Comparison of ENCODE assay signal across 1 cellular context in genomic region chr14:23056956-23057756, GRCh38.
TF ChIP-seq lines count a peak whose summit lies in the region.

Gene CDH24 (minus strand): TSS chr14:23057520. CDS start chr14:23055733, 1,787 bp downstream.

TF ChIP-seq in K562, 482 proteins besides CTCF, POLR2A, EP300 and RAD21 (continued from another document and continues in another):
- peak; percentile 89 for TF ChIP-seq THRB (CRISPR knock-in tag; conservative IDR thresholded peaks at IDR 0.05)
- TF ChIP-seq, protein P1, sequence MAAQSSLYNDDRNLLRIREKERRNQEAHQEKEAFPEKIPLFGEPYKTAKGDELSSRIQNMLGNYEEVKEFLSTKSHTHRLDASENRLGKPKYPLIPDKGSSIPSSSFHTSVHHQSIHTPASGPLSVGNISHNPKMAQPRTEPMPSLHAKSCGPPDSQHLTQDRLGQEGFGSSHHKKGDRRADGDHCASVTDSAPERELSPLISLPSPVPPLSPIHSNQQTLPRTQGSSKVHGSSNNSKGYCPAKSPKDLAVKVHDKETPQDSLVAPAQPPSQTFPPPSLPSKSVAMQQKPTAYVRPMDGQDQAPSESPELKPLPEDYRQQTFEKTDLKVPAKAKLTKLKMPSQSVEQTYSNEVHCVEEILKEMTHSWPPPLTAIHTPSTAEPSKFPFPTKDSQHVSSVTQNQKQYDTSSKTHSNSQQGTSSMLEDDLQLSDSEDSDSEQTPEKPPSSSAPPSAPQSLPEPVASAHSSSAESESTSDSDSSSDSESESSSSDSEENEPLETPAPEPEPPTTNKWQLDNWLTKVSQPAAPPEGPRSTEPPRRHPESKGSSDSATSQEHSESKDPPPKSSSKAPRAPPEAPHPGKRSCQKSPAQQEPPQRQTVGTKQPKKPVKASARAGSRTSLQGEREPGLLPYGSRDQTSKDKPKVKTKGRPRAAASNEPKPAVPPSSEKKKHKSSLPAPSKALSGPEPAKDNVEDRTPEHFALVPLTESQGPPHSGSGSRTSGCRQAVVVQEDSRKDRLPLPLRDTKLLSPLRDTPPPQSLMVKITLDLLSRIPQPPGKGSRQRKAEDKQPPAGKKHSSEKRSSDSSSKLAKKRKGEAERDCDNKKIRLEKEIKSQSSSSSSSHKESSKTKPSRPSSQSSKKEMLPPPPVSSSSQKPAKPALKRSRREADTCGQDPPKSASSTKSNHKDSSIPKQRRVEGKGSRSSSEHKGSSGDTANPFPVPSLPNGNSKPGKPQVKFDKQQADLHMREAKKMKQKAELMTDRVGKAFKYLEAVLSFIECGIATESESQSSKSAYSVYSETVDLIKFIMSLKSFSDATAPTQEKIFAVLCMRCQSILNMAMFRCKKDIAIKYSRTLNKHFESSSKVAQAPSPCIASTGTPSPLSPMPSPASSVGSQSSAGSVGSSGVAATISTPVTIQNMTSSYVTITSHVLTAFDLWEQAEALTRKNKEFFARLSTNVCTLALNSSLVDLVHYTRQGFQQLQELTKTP (IDR thresholded peaks at IDR 0.05; ENCODE audit: low read depth in 1 of 2, partially characterized antibody in 2 of 2) = peak in 1 of 2 experiments; percentile 33
- TF ChIP-seq, protein P2, sequence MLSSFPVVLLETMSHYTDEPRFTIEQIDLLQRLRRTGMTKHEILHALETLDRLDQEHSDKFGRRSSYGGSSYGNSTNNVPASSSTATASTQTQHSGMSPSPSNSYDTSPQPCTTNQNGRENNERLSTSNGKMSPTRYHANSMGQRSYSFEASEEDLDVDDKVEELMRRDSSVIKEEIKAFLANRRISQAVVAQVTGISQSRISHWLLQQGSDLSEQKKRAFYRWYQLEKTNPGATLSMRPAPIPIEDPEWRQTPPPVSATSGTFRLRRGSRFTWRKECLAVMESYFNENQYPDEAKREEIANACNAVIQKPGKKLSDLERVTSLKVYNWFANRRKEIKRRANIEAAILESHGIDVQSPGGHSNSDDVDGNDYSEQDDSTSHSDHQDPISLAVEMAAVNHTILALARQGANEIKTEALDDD (IDR thresholded peaks at IDR 0.05) = no peak
- peak in 1 of 3 experiments; percentile 21 for TF ChIP-seq YY1 (IDR thresholded peaks at IDR 0.05; ENCODE audit: borderline replicate concordance in 1 of 3, control insufficient read depth in 1 of 3, extremely low read depth in 1 of 3, insufficient read depth in 3 of 3, insufficient read length in 1 of 3, insufficient replicate concordance in 2 of 3, low read depth in 1 of 3, low read length in 2 of 3)
- no peak for TF ChIP-seq FOXJ2 (tag; IDR thresholded peaks at IDR 0.05)
- TF ChIP-seq ATF7 (IDR thresholded peaks at IDR 0.05) = no peak
- peak; percentile 77 for TF ChIP-seq HINFP (tag; conservative IDR thresholded peaks at IDR 0.05; ENCODE audit: low read depth)
- TF ChIP-seq RCOR1 (IDR thresholded peaks at IDR 0.05; ENCODE audit: borderline replicate concordance in 1 of 2, low read depth in 2 of 2, low read length in 2 of 2) = no peak
- TF ChIP-seq GTF3C2 (IDR thresholded peaks at IDR 0.05; ENCODE audit: borderline replicate concordance, extremely low read depth, insufficient read length) = no peak
- TF ChIP-seq SMARCE1 (IDR thresholded peaks at IDR 0.05) = peak; percentile 30; the same call in 1 of the 2 replicates
- peak; percentile 9; the same call in 1 of the 2 replicates for TF ChIP-seq ARID1B (IDR thresholded peaks at IDR 0.05)
- no peak for TF ChIP-seq ZNF707 (CRISPR knock-in tag; conservative IDR thresholded peaks at IDR 0.05)
- TF ChIP-seq CXXC5 (CRISPR knock-in tag; IDR thresholded peaks at IDR 0.05) = peak; percentile 84
- no peak for TF ChIP-seq NFYB (IDR thresholded peaks at IDR 0.05; ENCODE audit: extremely low read depth, insufficient read length)
- no peak for TF ChIP-seq ZNF77 (CRISPR knock-in tag; IDR thresholded peaks at IDR 0.05)
- TF ChIP-seq SMARCA5 (IDR thresholded peaks at IDR 0.05) = 0 out of 2 replicates have a peak, but pooled peaks have one; percentile 39
- no peak for TF ChIP-seq DACH1 (IDR thresholded peaks at IDR 0.05; ENCODE audit: partially characterized antibody)
- 0 out of 2 replicates have a peak, but pooled peaks have one; percentile 35 for TF ChIP-seq POLR2AphosphoS5 (IDR thresholded peaks at IDR 0.05; ENCODE audit: control insufficient read depth, insufficient read depth, low read depth, low read length)
- TF ChIP-seq PHB (CRISPR knock-in tag; IDR thresholded peaks at IDR 0.05) = 0 out of 2 replicates have a peak, but pooled peaks have one; percentile 67
- TF ChIP-seq, protein P3, sequence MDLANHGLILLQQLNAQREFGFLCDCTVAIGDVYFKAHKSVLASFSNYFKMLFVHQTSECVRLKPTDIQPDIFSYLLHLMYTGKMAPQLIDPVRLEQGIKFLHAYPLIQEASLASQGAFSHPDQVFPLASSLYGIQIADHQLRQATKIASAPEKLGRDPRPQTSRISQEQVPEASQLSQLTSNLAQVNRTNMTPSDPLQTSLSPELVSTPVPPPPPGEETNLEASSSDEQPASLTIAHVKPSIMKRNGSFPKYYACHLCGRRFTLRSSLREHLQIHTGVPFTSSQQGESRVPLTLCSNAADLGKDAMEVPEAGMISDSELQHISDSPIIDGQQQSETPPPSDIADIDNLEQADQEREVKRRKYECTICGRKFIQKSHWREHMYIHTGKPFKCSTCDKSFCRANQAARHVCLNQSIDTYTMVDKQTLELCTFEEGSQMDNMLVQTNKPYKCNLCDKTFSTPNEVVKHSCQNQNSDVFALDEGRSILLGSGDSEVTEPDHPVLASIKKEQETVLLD (IDR thresholded peaks at IDR 0.05) = peak; percentile 80
- peak; percentile 76 for TF ChIP-seq PHB2 (IDR thresholded peaks at IDR 0.05; ENCODE audit: low read depth)
- no peak for TF ChIP-seq CREBBP (IDR thresholded peaks at IDR 0.05; ENCODE audit: low read depth, low read length)
- peak; percentile 45; the same call in 1 of the 2 replicates for TF ChIP-seq ARID2 (IDR thresholded peaks at IDR 0.05)
- TF ChIP-seq ZFP1 (CRISPR knock-in tag; IDR thresholded peaks at IDR 0.05) = no peak
- TF ChIP-seq NCOA2 (IDR thresholded peaks at IDR 0.05; ENCODE audit: partially characterized antibody in 2 of 2) = no peak
- TF ChIP-seq, protein P4, sequence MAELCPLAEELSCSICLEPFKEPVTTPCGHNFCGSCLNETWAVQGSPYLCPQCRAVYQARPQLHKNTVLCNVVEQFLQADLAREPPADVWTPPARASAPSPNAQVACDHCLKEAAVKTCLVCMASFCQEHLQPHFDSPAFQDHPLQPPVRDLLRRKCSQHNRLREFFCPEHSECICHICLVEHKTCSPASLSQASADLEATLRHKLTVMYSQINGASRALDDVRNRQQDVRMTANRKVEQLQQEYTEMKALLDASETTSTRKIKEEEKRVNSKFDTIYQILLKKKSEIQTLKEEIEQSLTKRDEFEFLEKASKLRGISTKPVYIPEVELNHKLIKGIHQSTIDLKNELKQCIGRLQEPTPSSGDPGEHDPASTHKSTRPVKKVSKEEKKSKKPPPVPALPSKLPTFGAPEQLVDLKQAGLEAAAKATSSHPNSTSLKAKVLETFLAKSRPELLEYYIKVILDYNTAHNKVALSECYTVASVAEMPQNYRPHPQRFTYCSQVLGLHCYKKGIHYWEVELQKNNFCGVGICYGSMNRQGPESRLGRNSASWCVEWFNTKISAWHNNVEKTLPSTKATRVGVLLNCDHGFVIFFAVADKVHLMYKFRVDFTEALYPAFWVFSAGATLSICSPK (IDR thresholded peaks at IDR 0.05; ENCODE audit: borderline replicate concordance) = peak; percentile 98
- peak; percentile 18; the same call in 1 of the 2 replicates for TF ChIP-seq DPF2 (IDR thresholded peaks at IDR 0.05)
- TF ChIP-seq CLOCK (CRISPR knock-in tag; IDR thresholded peaks at IDR 0.05; ENCODE audit: borderline replicate concordance) = no peak
- TF ChIP-seq TBP (optimal IDR thresholded peaks at IDR 0.05; ENCODE audit: low read depth, low read length) = peak; percentile 57
- TF ChIP-seq MIER1 (IDR thresholded peaks at IDR 0.05; ENCODE audit: low read depth) = peak; percentile 55
- TF ChIP-seq ZNF197 (CRISPR knock-in tag; IDR thresholded peaks at IDR 0.05; ENCODE audit: low read depth) = no peak
- TF ChIP-seq, protein P5, sequence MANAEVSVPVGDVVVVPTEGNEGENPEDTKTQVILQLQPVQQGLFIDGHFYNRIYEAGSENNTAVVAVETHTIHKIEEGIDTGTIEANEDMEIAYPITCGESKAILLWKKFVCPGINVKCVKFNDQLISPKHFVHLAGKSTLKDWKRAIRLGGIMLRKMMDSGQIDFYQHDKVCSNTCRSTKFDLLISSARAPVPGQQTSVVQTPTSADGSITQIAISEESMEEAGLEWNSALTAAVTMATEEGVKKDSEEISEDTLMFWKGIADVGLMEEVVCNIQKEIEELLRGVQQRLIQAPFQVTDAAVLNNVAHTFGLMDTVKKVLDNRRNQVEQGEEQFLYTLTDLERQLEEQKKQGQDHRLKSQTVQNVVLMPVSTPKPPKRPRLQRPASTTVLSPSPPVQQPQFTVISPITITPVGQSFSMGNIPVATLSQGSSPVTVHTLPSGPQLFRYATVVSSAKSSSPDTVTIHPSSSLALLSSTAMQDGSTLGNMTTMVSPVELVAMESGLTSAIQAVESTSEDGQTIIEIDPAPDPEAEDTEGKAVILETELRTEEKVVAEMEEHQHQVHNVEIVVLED (CRISPR knock-in tag; IDR thresholded peaks at IDR 0.05) = peak; percentile 11; the same call in 1 of the 2 replicates
- TF ChIP-seq FOXP1 (CRISPR knock-in tag; IDR thresholded peaks at IDR 0.05) = no peak
- TF ChIP-seq, protein P6, sequence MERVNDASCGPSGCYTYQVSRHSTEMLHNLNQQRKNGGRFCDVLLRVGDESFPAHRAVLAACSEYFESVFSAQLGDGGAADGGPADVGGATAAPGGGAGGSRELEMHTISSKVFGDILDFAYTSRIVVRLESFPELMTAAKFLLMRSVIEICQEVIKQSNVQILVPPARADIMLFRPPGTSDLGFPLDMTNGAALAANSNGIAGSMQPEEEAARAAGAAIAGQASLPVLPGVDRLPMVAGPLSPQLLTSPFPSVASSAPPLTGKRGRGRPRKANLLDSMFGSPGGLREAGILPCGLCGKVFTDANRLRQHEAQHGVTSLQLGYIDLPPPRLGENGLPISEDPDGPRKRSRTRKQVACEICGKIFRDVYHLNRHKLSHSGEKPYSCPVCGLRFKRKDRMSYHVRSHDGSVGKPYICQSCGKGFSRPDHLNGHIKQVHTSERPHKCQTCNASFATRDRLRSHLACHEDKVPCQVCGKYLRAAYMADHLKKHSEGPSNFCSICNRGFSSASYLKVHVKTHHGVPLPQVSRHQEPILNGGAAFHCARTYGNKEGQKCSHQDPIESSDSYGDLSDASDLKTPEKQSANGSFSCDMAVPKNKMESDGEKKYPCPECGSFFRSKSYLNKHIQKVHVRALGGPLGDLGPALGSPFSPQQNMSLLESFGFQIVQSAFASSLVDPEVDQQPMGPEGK (CRISPR knock-in tag; IDR thresholded peaks at IDR 0.05; ENCODE audit: borderline replicate concordance) = no peak
- TF ChIP-seq MAZ (CRISPR knock-in tag; conservative IDR thresholded peaks at IDR 0.05 in 1 of 2, IDR thresholded peaks at IDR 0.05 in 1 of 2) = 0 out of 4 replicates have a peak, but pooled peaks of 1 of the 2 experiments have one; percentile 1
